10 cellular contexts compared by ENCODE assay signal in genomic region chr15:90046846-90047481, GRCh38.
DNase-seq lines count a peak whose midpoint lies in the region; ATAC-seq and TF ChIP-seq lines count a peak whose summit lies in the region.
"Had no signal": no experiment of that assay in that cellular context is flagged by ENCODE, and none has a peak within 500 bp of the region (broad histone marks: within the 10 kb centered on the region; RNA-seq: fewer than 3 reads in every experiment).

No MANE protein-coding gene starts in this region.

- no peak for ATAC-seq in stimulated activated effector memory CD8-positive, alpha-beta T cell treated with anti-CD3 and anti-CD28 coated beads, Interleukin-12 subunit alpha, Interleukin-12 subunit beta, amount 100 ng/mL, for 72 hours
- no peak for ATAC-seq in GM18870 (IDR thresholded peaks at IDR 0.05; ENCODE audit: unreplicated experiment)
- ATAC-seq: A549 had no signal

- peaks cover 83% of the 10 kb centered on the region for H3K79me2 ChIP-seq in MM.1S (ENCODE audit: low read length)

- H4K20me1 ChIP-seq in MM.1S (ENCODE audit: insufficient read depth, low read length): no peaks in the 10 kb centered on the region

- H3K9me2 ChIP-seq in MM.1S (replicated peaks; ENCODE audit: insufficient read depth, low read length): no peaks in the 10 kb centered on the region

- no peak overlapping the region for H3K4me3 Mint-ChIP-seq in stimulated activated effector memory CD8-positive, alpha-beta T cell treated with anti-CD3 and anti-CD28 coated beads, Interleukin-12 subunit alpha, Interleukin-12 subunit beta, amount 100 ng/mL, for 72 hours

- peak overlapping the region; percentile 49; the same call in 1 of the 2 replicates for H2AFZ ChIP-seq in MM.1S (ENCODE audit: low read length)

- H3K36me3 Mint-ChIP-seq in stimulated activated effector memory CD8-positive, alpha-beta T cell treated with anti-CD3 and anti-CD28 coated beads, Interleukin-12 subunit alpha, Interleukin-12 subunit beta, amount 100 ng/mL, for 72 hours: no peaks in the 10 kb centered on the region

- peak overlapping the region; percentile 54 for H3K27ac Mint-ChIP-seq in stimulated activated effector memory CD8-positive, alpha-beta T cell treated with anti-CD3 and anti-CD28 coated beads, Interleukin-12 subunit alpha, Interleukin-12 subunit beta, amount 100 ng/mL, for 72 hours

- H3K4me2 ChIP-seq in MM.1S (ENCODE audit: low read depth, low read length): peak overlapping the region; percentile 66
- H3K4me2 ChIP-seq: A549 had no signal

- peak; percentile 14 for DNase-seq in NCI-H1092 treated with DMSO at 0.1 percent for 48 hours (lab: John Stamatoyannopoulos, UW)
- DNase-seq in NCI-H1092 (lab: John Stamatoyannopoulos, UW): no peak
- DNase-seq in MM.1S: peak; percentile 91
- no peak for DNase-seq in stimulated activated effector memory CD8-positive, alpha-beta T cell treated with anti-CD3 and anti-CD28 coated beads, Interleukin-12 subunit alpha, Interleukin-12 subunit beta, amount 100 ng/mL, for 72 hours (ENCODE audit: low spot score in 2 of 2)
- DNase-seq in activated effector memory CD4-positive, alpha-beta T cell treated with Interleukin-2 at 50 U/mL for 16 hours: no peak
- DNase-seq in activated naive CD4-positive, alpha-beta T cell treated with anti-CD3 and anti-CD28 coated beads, Interleukin-2, amount 50 U/mL, for 16 hours: no peak
- DNase-seq: brain microvascular endothelial cell had no signal

- peak overlapping the region; percentile 76 for H3K9ac ChIP-seq in MM.1S (ENCODE audit: low read length)
- H3K9ac ChIP-seq in duodenal mucosa (ENCODE audit: low read depth in 1 of 2, low read length in 2 of 2): peak overlapping the region; percentile 15 to 41

- no peaks in the 10 kb centered on the region for H3K9me3 Mint-ChIP-seq in stimulated activated effector memory CD8-positive, alpha-beta T cell treated with anti-CD3 and anti-CD28 coated beads, Interleukin-12 subunit alpha, Interleukin-12 subunit beta, amount 100 ng/mL, for 72 hours

- peaks cover 27% of the 10 kb centered on the region for H3K4me1 Mint-ChIP-seq in stimulated activated effector memory CD8-positive, alpha-beta T cell treated with anti-CD3 and anti-CD28 coated beads, Interleukin-12 subunit alpha, Interleukin-12 subunit beta, amount 100 ng/mL, for 72 hours

- H3K36me3 ChIP-seq in MM.1S (replicated peaks; ENCODE audit: insufficient read depth, low read length): no peaks in the 10 kb centered on the region
- peaks cover 0 to 3% of the 10 kb centered on the region in 2 donors for H3K36me3 ChIP-seq in duodenal mucosa (ENCODE audit: control insufficient read depth in 1 of 2, insufficient read depth in 2 of 2, low read length in 2 of 2)
- H3K36me3 ChIP-seq: brain microvascular endothelial cell had no signal

- H3K4me1 ChIP-seq in MM.1S (ENCODE audit: low read length) (peaks cover 38% of the 10 kb centered on the region), duodenal mucosa (ENCODE audit: control insufficient read depth in 1 of 2, insufficient read depth in 2 of 2, low read length in 2 of 2) (peaks cover 25 to 34% of the 10 kb centered on the region in 2 donors)
- H3K4me1 ChIP-seq: A549 had no signal

- H3K27ac ChIP-seq in MM.1S (ENCODE audit: low read length) (peak overlapping the region; percentile 99), duodenal mucosa (ENCODE audit: low read depth, low read length) (peak overlapping the region; percentile 55)
- H3K27ac ChIP-seq: A549, brain microvascular endothelial cell had no signal

- no peak for TF ChIP-seq CTCF in MM.1S (IDR thresholded peaks at IDR 0.05; ENCODE audit: low read length)

- H3K9me3 ChIP-seq in MM.1S (replicated peaks; ENCODE audit: insufficient read depth, low read length) (no peaks in the 10 kb centered on the region), duodenal mucosa (ENCODE audit: control insufficient read depth in 1 of 2, low read length in 2 of 2) (no peaks in the 10 kb centered on the region)
- H3K9me3 ChIP-seq: A549 had no signal

- H3F3A ChIP-seq in MM.1S (ENCODE audit: insufficient read depth, low read length): peaks cover 23% of the 10 kb centered on the region

- H3K4me3 ChIP-seq in MM.1S (ENCODE audit: low read length) (peak overlapping the region; percentile 20), duodenal mucosa (ENCODE audit: low read depth in 1 of 2, low read length in 2 of 2) (no peak overlapping the region)
- H3K4me3 ChIP-seq: A549 had no signal

- H3K27me3 ChIP-seq in MM.1S (replicated peaks; ENCODE audit: insufficient read depth, low read length): no peaks in the 10 kb centered on the region
- H3K27me3 ChIP-seq in duodenal mucosa (ENCODE audit: control insufficient read depth in 1 of 2, insufficient read depth in 2 of 2, low read length in 2 of 2): no peaks in the 10 kb centered on the region
- H3K27me3 ChIP-seq: brain microvascular endothelial cell had no signal

Comparison
In these comparisons a context has a peak if more than half of its experiments do, and no peak if none do; other contexts are left out.
1. DNase-seq: peak in NCI-H1092 treated with DMSO at 0.1 percent for 48 hours (single experiment) and MM.1S (single experiment); none in NCI-H1092 (single experiment), stimulated activated effector memory CD8-positive, alpha-beta T cell treated with anti-CD3 and anti-CD28 coated beads, Interleukin-12 subunit alpha, Interleukin-12 subunit beta, amount 100 ng/mL, for 72 hours (0 of 2), activated effector memory CD4-positive, alpha-beta T cell treated with Interleukin-2 at 50 U/mL for 16 hours (single experiment) and activated naive CD4-positive, alpha-beta T cell treated with anti-CD3 and anti-CD28 coated beads, Interleukin-2, amount 50 U/mL, for 16 hours (single experiment).